Comparison of ENCODE assay signal across 30 cellular contexts in genomic region chr16:11125936-11126335, GRCh38.
"Had no signal": no experiment of that assay in that cellular context is flagged by ENCODE, and none has a peak within 500 bp of the region (broad histone marks: within the 10 kb centered on the region; RNA-seq: fewer than 3 reads in every experiment).

No MANE protein-coding gene starts in this region.

- H3K36me3 ChIP-seq: breast epithelium, ovary had no signal

- H3K27me3 Mint-ChIP-seq: progenitor cell of endocrine pancreas, T-cell had no signal

- H3K27ac ChIP-seq: breast epithelium, esophagus muscularis mucosa, foreskin keratinocyte, heart left ventricle, lower lobe of right lung, neutrophil, ovary, right lobe of liver, skin epidermis, suprapubic skin, tibial artery, upper lobe of right lung, VCaP had no signal

- H3K9me3 ChIP-seq: breast epithelium, esophagus muscularis mucosa, heart left ventricle, lower lobe of right lung, neutrophil, ovary, right lobe of liver, suprapubic skin, tibial artery, upper lobe of right lung had no signal

- H3K27ac Mint-ChIP-seq: natural killer cell, progenitor cell of endocrine pancreas, T-cell had no signal

- ATAC-seq: foreskin keratinocyte, heart left ventricle, left lobe of liver, natural killer cell, right lobe of liver, T-cell had no signal

- H3K4me3 Mint-ChIP-seq: natural killer cell, T-cell had no signal

- DNase-seq: activated CD4-positive, alpha-beta T cell treated with anti-CD3 and anti-CD28 coated beads for 4 hours; activated CD4-positive, alpha-beta T cell treated with anti-CD3 and anti-CD28 coated beads, Interleukin-2, amount 50 U/mL, for 4 hours; activated CD8-positive, alpha-beta memory T cell treated with anti-CD3 and anti-CD28 coated beads, Interleukin-2, amount 50 U/mL, for 4 hours; activated effector memory CD4-positive, alpha-beta T cell treated with anti-CD3 and anti-CD28 coated beads, Interleukin-2, amount 50 U/mL, for 16 hours; activated naive CD4-positive, alpha-beta T cell treated with anti-CD3 and anti-CD28 coated beads, Interleukin-2, amount 50 U/mL, for 16 hours; activated T-cell treated with anti-CD3 and anti-CD28 coated beads, Interleukin-2, amount 50 U/mL, for 48 hours; central memory CD4-positive, alpha-beta T cell; foreskin keratinocyte; heart left ventricle; kidney glomerular epithelial cell; lower lobe of right lung; mesenchymal stem cell; natural killer cell; right lobe of liver; stimulated activated CD4-positive, alpha-beta T cell treated with anti-CD3 and anti-CD28 coated beads, Interleukin-12 subunit alpha, Interleukin-12 subunit beta, amount 100 ng/mL, for 4 hours; stimulated activated CD4-positive, alpha-beta T cell treated with anti-CD3 and anti-CD28 coated beads, Interleukin-4, amount 100 ng/mL, for 24 hours; stimulated activated naive CD4-positive, alpha-beta T cell; T-cell; T-helper 9 cell; upper lobe of right lung had no signal

- H3K4me3 ChIP-seq: breast epithelium, esophagus muscularis mucosa, heart left ventricle, lower lobe of right lung, ovary, right lobe of liver, skin epidermis, suprapubic skin, tibial artery, upper lobe of right lung had no signal

- H3K9me3 Mint-ChIP-seq: natural killer cell, T-cell had no signal

- H3K4me1 ChIP-seq: foreskin keratinocyte had no signal

- H3K27me3 ChIP-seq: breast epithelium, esophagus muscularis mucosa, foreskin keratinocyte, heart left ventricle, neutrophil, ovary, right lobe of liver, suprapubic skin, tibial artery, upper lobe of right lung had no signal
